In genomic region chr16:11253009-11253994, GRCh38 we compare ENCODE assay signal across 9 cellular contexts. TPM values are rescaled to one million over a fixed set of nuclear protein-coding genes. Genes with fewer than 3 reads are reported as not detected.
DNase-seq lines count a peak whose midpoint lies in the region; ATAC-seq and TF ChIP-seq lines count a peak whose summit lies in the region.
"Had no signal": no experiment of that assay in that cellular context is flagged by ENCODE, and none has a peak within 500 bp of the region (broad histone marks: within the 10 kb centered on the region; RNA-seq: fewer than 3 reads in every experiment).

No MANE protein-coding gene starts in this region.

- H2AK9ac ChIP-seq in IMR-90 (replicated peaks; ENCODE audit: low read depth, low read length, poor library complexity): peak overlapping the region; percentile 75

- H3K9ac ChIP-seq in IMR-90 (ENCODE audit: low read depth, low read length): peak overlapping the region; percentile 91

- peak overlapping the region; percentile 60 for H2BK120ac ChIP-seq in IMR-90 (ENCODE audit: low read depth, low read length)

- H2AK5ac ChIP-seq in IMR-90 (ENCODE audit: low read depth, low read length): peak overlapping the region; percentile 84

- POLR2A ChIA-PET in IMR-90 (lab: Charles Lee; ENCODE audit: unreplicated experiment): interaction anchor here (0.5 to 1.4 kb wide), 5 partner anchors 20 to 283 kb away, joined by 3 to 4 read pairs (median 3); partner anchors contain the start of gene PRM3

- peak overlapping the region; percentile 68 for H3K23ac ChIP-seq in IMR-90 (ENCODE audit: low read depth, low read length)

- peak overlapping the region; percentile 71 for H3K4ac ChIP-seq in IMR-90 (ENCODE audit: low read depth, low read length)

- peak; percentile 84 for DNase-seq in IMR-90
- peak; percentile 81 for DNase-seq in activated CD8-positive, alpha-beta memory T cell treated with anti-CD3 and anti-CD28 coated beads, Interleukin-2, amount 50 U/mL, for 48 hours
- no peak for DNase-seq in hepatocyte (ENCODE audit: low spot score)
- DNase-seq in stimulated activated naive CD8-positive, alpha-beta T cell treated with anti-CD3 and anti-CD28 coated beads, Interleukin-15, Interleukin-2, amounts not matched to agents 100 U/mL and 50 U/mL, for 24 hours: peak; percentile 69
- DNase-seq in NCI-H345 treated with DMSO at 0.1 percent for 48 hours (lab: John Stamatoyannopoulos, UW; ENCODE audit: unreplicated experiment): no peak
- DNase-seq in T1000 (lab: John Stamatoyannopoulos, UW): no peak

- H3K27ac ChIP-seq in IMR-90 (ENCODE audit: insufficient read depth, low read length) (peak overlapping the region; percentile 81), hepatocyte (no peak overlapping the region)

- no peaks in the 10 kb centered on the region for H3K9me2 ChIP-seq in hepatocyte (replicated peaks; ENCODE audit: insufficient read depth)

- no peak for TF ChIP-seq RAD21 in IMR-90 (IDR thresholded peaks at IDR 0.05; ENCODE audit: low read length)

- peak; percentile 1 for TF ChIP-seq POLR2A in IMR-90 (IDR thresholded peaks at IDR 0.05; ENCODE audit: low read depth, low read length)

- peak overlapping the region; percentile 84 for H3K14ac ChIP-seq in IMR-90 (replicated peaks; ENCODE audit: low read depth, low read length)

- H3K27me3 ChIP-seq in IMR-90 (ENCODE audit: control insufficient read depth, insufficient read depth, low read length) (no peaks in the 10 kb centered on the region), hepatocyte (no peaks in the 10 kb centered on the region)

- H3K4me2 ChIP-seq in IMR-90 (ENCODE audit: low read depth, low read length) (peak overlapping the region; percentile 82), hepatocyte (peak overlapping the region; percentile 98)

- CTCF ChIA-PET in IMR-90 (lab: Yijun Ruan, JAX): interaction anchor here (1.3 kb wide), 1 partner anchor 105 kb away, joined by 3 read pairs; no protein-coding TSS in a partner anchor

- peaks cover 31% of the 10 kb centered on the region for H3K79me2 ChIP-seq in hepatocyte

- peaks cover 14 to 40% of the 10 kb centered on the region in 2 experiments; a peak in 3 of 4 replicates for H3K79me1 ChIP-seq in IMR-90 (ENCODE audit: low read depth in 1 of 2, low read length in 2 of 2)

- in situ Hi-C loops in IMR-90 (cut with MboI; ENCODE audit: low sequenced_read_pairs): loop anchor here (5.0 kb wide), 2 partner anchors 151 to 286 kb away; no protein-coding TSS in a partner anchor

- H2AFZ ChIP-seq in IMR-90 (replicated peaks; ENCODE audit: low read length, poor library complexity) (peak overlapping the region; percentile 57), hepatocyte (no peak overlapping the region)

- intact Hi-C loops in IMR-90 (cut with micrococcal nuclease): loop anchor here (5.0 to 10.0 kb wide), 3 partner anchors 119 to 221 kb away; no protein-coding TSS in a partner anchor

- H2BK20ac ChIP-seq in IMR-90 (ENCODE audit: low read depth, low read length): peak overlapping the region; percentile 21; the same call in 1 of the 2 replicates

- H3K9me3 ChIP-seq in IMR-90 (ENCODE audit: control insufficient read depth, insufficient read depth, low read length): no peaks in the 10 kb centered on the region
- no peaks in the 10 kb centered on the region for H3K9me3 ChIP-seq in hepatocyte (ENCODE audit: low read depth)

- H3K4me3 ChIP-seq in IMR-90 (ENCODE audit: insufficient read depth, low read depth, low read length): peak overlapping the region; percentile 87
- H3K4me3 ChIP-seq in hepatocyte: peak overlapping the region; percentile 99

- peak overlapping the region; percentile 21; the same call in 1 of the 2 replicates for H4K5ac ChIP-seq in IMR-90 (ENCODE audit: low read depth, low read length)

- H3K18ac ChIP-seq in IMR-90 (ENCODE audit: low read depth, low read length): peak overlapping the region; percentile 42

- H3K9me1 ChIP-seq in IMR-90 (ENCODE audit: insufficient read depth, low read length): peaks cover 9% of the 10 kb centered on the region; the same call in 1 of the 2 replicates

- ATAC-seq in IMR-90 (ENCODE audit: low read depth) (no peak), GM18861 (IDR thresholded peaks at IDR 0.05; ENCODE audit: unreplicated experiment) (no peak), GM19035 (IDR thresholded peaks at IDR 0.05; ENCODE audit: unreplicated experiment) (no peak)
- ATAC-seq in stimulated activated naive CD8-positive, alpha-beta T cell treated with anti-CD3 and anti-CD28 coated beads, Interleukin-15, Interleukin-2, amounts not matched to agents 100 U/mL and 50 U/mL, for 24 hours: peak; percentile 12

- peaks cover 17% of the 10 kb centered on the region for H3K4me1 ChIP-seq in IMR-90 (ENCODE audit: control insufficient read depth, insufficient read depth, low read length)
- peaks cover 12% of the 10 kb centered on the region for H3K4me1 ChIP-seq in hepatocyte (ENCODE audit: insufficient read depth)

- no peak overlapping the region for H3K56ac ChIP-seq in IMR-90 (ENCODE audit: extremely low read depth, insufficient read depth, low read length)

- dilution Hi-C loops in IMR-90 (cut with HindIII; ENCODE audit: low sequenced_read_pairs, unreplicated experiment): no loop called here

- H2BK5ac ChIP-seq in IMR-90 (ENCODE audit: low read depth, low read length, poor library complexity, severe bottlenecking): peak overlapping the region; percentile 47

- TF ChIP-seq CTCF in IMR-90 (conservative IDR thresholded peaks at IDR 0.05; ENCODE audit: low read depth, low read length): no peak
- TF ChIP-seq CTCF in hepatocyte (IDR thresholded peaks at IDR 0.05; ENCODE audit: poor library complexity): no peak

- H3K36me3 ChIP-seq in IMR-90 (ENCODE audit: control insufficient read depth, insufficient read depth, low read length) (peaks cover 31% of the 10 kb centered on the region), hepatocyte (replicated peaks; ENCODE audit: insufficient read depth, low read depth) (no peaks in the 10 kb centered on the region)

- no TSS peak for BruUV-seq in IMR-90 (replicated peaks; lab: Mats Ljungman, UMichigan)

- H2BK15ac ChIP-seq in IMR-90 (ENCODE audit: low read depth, low read length): peak overlapping the region; percentile 51; the same call in 2 of the 3 replicates

- WGBS in IMR-90 (ENCODE audit: extremely low coverage in 2 of 2, insufficient read length in 1 of 2), 2 experiments: no CpG with 5 or more reads among the region's 5 CpGs
- WGBS in hepatocyte (ENCODE audit: low lambda C conversion rate, missing lambda C conversion rate): 74% methylated on average over 5 of the region's 5 CpGs

- H4K20me1 ChIP-seq in IMR-90 (ENCODE audit: insufficient read depth, low read length) (peaks cover 52% of the 10 kb centered on the region), hepatocyte (ENCODE audit: insufficient read depth, poor library complexity, severe bottlenecking) (peaks cover 35% of the 10 kb centered on the region)

- H4K91ac ChIP-seq in IMR-90 (ENCODE audit: insufficient read depth, low read depth, low read length): peak overlapping the region; percentile 67

- H4K8ac ChIP-seq in IMR-90 (ENCODE audit: low read depth in 2 of 2, low read length in 2 of 2): peak overlapping the region; percentile 53

TF ChIP-seq in IMR-90, 13 proteins besides CTCF, POLR2A, EP300 and RAD21 (continues in another document):
- no peak for TF ChIP-seq FOS (IDR thresholded peaks at IDR 0.05; ENCODE audit: low read depth, low read length)
- TF ChIP-seq ELK1 (IDR thresholded peaks at IDR 0.05; ENCODE audit: borderline replicate concordance, low read depth, low read length): no peak
- peak; percentile 87 for TF ChIP-seq MXI1 (IDR thresholded peaks at IDR 0.05; ENCODE audit: borderline replicate concordance, low read depth, low read length)
- TF ChIP-seq RFX5 (IDR thresholded peaks at IDR 0.05; ENCODE audit: low read depth, low read length): no peak
- TF ChIP-seq MAFK (IDR thresholded peaks at IDR 0.05; ENCODE audit: low read depth, low read length): no peak

RNA-seq across cellular contexts. Expression of gene SOCS1, which starts 2.7 kb away (rescaled TPM):
- 2.0 and 2.2 TPM in 2 replicates for total RNA-seq in IMR-90 (2012; rRNA removed)
- 19.9 and 22.0 TPM in 2 replicates for polyA plus RNA-seq in IMR-90 (2012; rRNA removed)
- polyA plus RNA-seq in IMR-90 (2012; cell fraction: cytosol; rRNA removed): 42.9 and 94.9 TPM in 2 replicates
- polyA plus RNA-seq in IMR-90 (2012; cell fraction: nucleus; rRNA removed; ENCODE audit: low replicate concordance): 109 and 179 TPM in 2 replicates
- 9.0 and 13.1 TPM in 2 replicates for total RNA-seq in hepatocyte
- 18.6 and 33.5 TPM in 2 replicates for polyA plus RNA-seq in hepatocyte

RNA-seq across cellular contexts. Expression of gene TNP2, which starts 15.8 kb away (rescaled TPM):
- total RNA-seq in IMR-90 (2012; rRNA removed): not detected in 2 replicates
- not detected in 2 replicates for polyA plus RNA-seq in IMR-90 (2012; rRNA removed)
- not detected in 2 replicates for polyA plus RNA-seq in IMR-90 (2012; cell fraction: cytosol; rRNA removed)
- polyA plus RNA-seq in IMR-90 (2012; cell fraction: nucleus; rRNA removed; ENCODE audit: low replicate concordance): not detected in 2 replicates
- not detected in 2 replicates for total RNA-seq in hepatocyte
- not detected in 2 replicates for polyA plus RNA-seq in hepatocyte
- total RNA-seq: temporal lobe had no signal

RNA-seq across cellular contexts. Expression of gene PRM3, which starts 20.1 kb away (rescaled TPM):
- not detected in 2 replicates for total RNA-seq in IMR-90 (2012; rRNA removed)
- polyA plus RNA-seq in IMR-90 (2012; rRNA removed): not detected in 2 replicates
- polyA plus RNA-seq in IMR-90 (2012; cell fraction: cytosol; rRNA removed): not detected in 2 replicates
- polyA plus RNA-seq in IMR-90 (2012; cell fraction: nucleus; rRNA removed; ENCODE audit: low replicate concordance): not detected in 2 replicates
- total RNA-seq in hepatocyte: not detected in 2 replicates
- polyA plus RNA-seq in hepatocyte: not detected in 2 replicates
- total RNA-seq: temporal lobe had no signal

RNA-seq across cellular contexts. Expression of gene PRM2, which starts 23.0 kb away (rescaled TPM):
- total RNA-seq in IMR-90 (2012; rRNA removed) (not detected in 2 replicates), hepatocyte (not detected in 2 replicates)
- polyA plus RNA-seq in IMR-90 (2012; rRNA removed) (not detected in 2 replicates), hepatocyte (not detected in 2 replicates)
- not detected in 2 replicates for polyA plus RNA-seq in IMR-90 (2012; cell fraction: cytosol; rRNA removed)
- not detected in 2 replicates for polyA plus RNA-seq in IMR-90 (2012; cell fraction: nucleus; rRNA removed; ENCODE audit: low replicate concordance)
- total RNA-seq: temporal lobe had no signal

RNA-seq across cellular contexts. Expression of gene PRM1, which starts 27.8 kb away (rescaled TPM):
- total RNA-seq in IMR-90 (2012; rRNA removed) (not detected in 2 replicates), hepatocyte (not detected in 2 replicates)
- polyA plus RNA-seq in IMR-90 (2012; rRNA removed) (not detected in 2 replicates), hepatocyte (not detected in 2 replicates)
- polyA plus RNA-seq in IMR-90 (2012; cell fraction: cytosol; rRNA removed): not detected in 2 replicates
- polyA plus RNA-seq in IMR-90 (2012; cell fraction: nucleus; rRNA removed; ENCODE audit: low replicate concordance): not detected in 2 replicates
- total RNA-seq: temporal lobe had no signal

Comparison
In these comparisons a context has a peak if more than half of its experiments do, and no peak if none do; other contexts are left out.
1. DNase-seq: peak in IMR-90 (single experiment), activated CD8-positive, alpha-beta memory T cell treated with anti-CD3 and anti-CD28 coated beads, Interleukin-2, amount 50 U/mL, for 48 hours (single experiment) and stimulated activated naive CD8-positive, alpha-beta T cell treated with anti-CD3 and anti-CD28 coated beads, Interleukin-15, Interleukin-2, amounts not matched to agents 100 U/mL and 50 U/mL, for 24 hours (single experiment); none in hepatocyte (single experiment), NCI-H345 treated with DMSO at 0.1 percent for 48 hours (single experiment) and T1000 (single experiment).